Comparison of ENCODE assay signal across 8 cellular contexts in the genomic region with DNA sequence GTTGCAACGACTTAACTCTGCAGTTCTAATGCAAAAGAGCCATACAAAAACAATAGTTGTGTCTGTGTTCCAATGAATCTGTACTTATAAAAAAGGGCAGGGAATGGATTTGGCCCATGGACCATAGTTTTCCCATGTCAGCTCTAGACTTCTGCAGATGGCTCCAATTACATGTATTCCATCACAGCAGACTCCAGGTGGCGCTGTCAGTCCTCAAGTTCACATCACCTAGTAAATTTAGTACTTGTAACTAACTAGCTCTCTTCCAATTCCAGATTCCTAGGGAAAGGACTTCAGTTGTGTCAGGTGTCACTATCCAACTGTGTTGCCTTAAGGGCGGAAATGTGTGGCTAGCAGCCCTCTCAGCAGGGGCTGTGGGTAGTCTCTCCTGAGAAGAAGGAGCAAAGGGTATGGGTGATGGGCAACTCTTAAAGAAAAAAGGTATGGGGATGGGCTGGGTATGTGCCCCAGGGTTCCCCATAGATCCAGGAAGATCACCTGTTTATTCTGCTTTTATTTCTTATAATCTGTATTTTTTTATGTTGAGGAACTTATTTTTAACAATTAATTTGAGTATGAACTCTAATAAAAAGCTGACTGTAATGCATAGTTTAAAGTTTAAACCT. TPM values are rescaled to one million over a fixed set of nuclear protein-coding genes. Genes with fewer than 3 reads are reported as not detected.
A peak's percentile ranks its signal among the peaks of the same experiment; 100 is the strongest.
DNase-seq lines count a peak whose midpoint lies in the region; ATAC-seq and TF ChIP-seq lines count a peak whose summit lies in the region.

No MANE protein-coding gene starts in this region.

- peaks cover 4% of the 10 kb centered on the region for H3K4me1 ChIP-seq in endodermal cell (ENCODE audit: control insufficient read depth, insufficient read depth, low read length)

- no peak overlapping the region for H3K9ac ChIP-seq in endodermal cell (ENCODE audit: extremely low read depth, low read length, poor library complexity, severe bottlenecking)

- no peak overlapping the region for H3K27ac ChIP-seq in endodermal cell (ENCODE audit: low read depth, low read length)

- H3K4me3 Mint-ChIP-seq in endodermal cell, result no peak overlapping the region

- H3K36me3 ChIP-seq in endodermal cell (ENCODE audit: control insufficient read depth, insufficient read depth, low read length), result peaks cover 27% of the 10 kb centered on the region

- no peaks in the 10 kb centered on the region for H3K27me3 Mint-ChIP-seq in endodermal cell (ENCODE audit: insufficient read depth)

- ATAC-seq in GM18861 (IDR thresholded peaks at IDR 0.05; ENCODE audit: unreplicated experiment), result no peak

- H3K36me3 Mint-ChIP-seq in endodermal cell (ENCODE audit: low read depth), result peaks cover 27% of the 10 kb centered on the region

- H3K9me3 Mint-ChIP-seq in endodermal cell, result no peaks in the 10 kb centered on the region

- peak; percentile 90 for TF ChIP-seq CTCF in endodermal cell (conservative IDR thresholded peaks at IDR 0.05)

- DNase-seq in AG08396 (ENCODE audit: low spot score), result peak; percentile 57
- peak; percentile 28 for DNase-seq in GOT3 (lab: John Stamatoyannopoulos, UW)
- DNase-seq in NCI-H748 treated with DMSO at 0.1 percent for 48 hours (lab: John Stamatoyannopoulos, UW), result peak; percentile 13
- peak; percentile 32 to 62 for DNase-seq in activated CD8-positive, alpha-beta memory T cell treated with anti-CD3 and anti-CD28 coated beads for 1 hour (ENCODE audit: extremely low read depth in 1 of 2, low read depth in 1 of 2)
- DNase-seq in endodermal cell, result peak; percentile 93
- peak; percentile 76 for DNase-seq in myocyte (ENCODE audit: low read depth)
- DNase-seq in stimulated activated CD8-positive, alpha-beta memory T cell treated with anti-CD3 and anti-CD28 coated beads, Interleukin-4, amount 100 ng/mL, for 48 hours, result peak; percentile 83

- peaks cover 4% of the 10 kb centered on the region for H3K4me1 Mint-ChIP-seq in endodermal cell

- 0 to 13% methylated on average over 1 to 3 of the region's 3 CpGs for WGBS in endodermal cell (ENCODE audit: insufficient coverage in 1 of 2, insufficient read length in 1 of 2), 2 experiments

- H3K4me3 ChIP-seq in endodermal cell (ENCODE audit: low read length), result no peak overlapping the region

- no peaks in the 10 kb centered on the region for H3K9me3 ChIP-seq in endodermal cell (ENCODE audit: control insufficient read depth, low read length)

- no peaks in the 10 kb centered on the region for H3K27me3 ChIP-seq in endodermal cell (ENCODE audit: control insufficient read depth, insufficient read depth, low read length, poor library complexity, severe bottlenecking)

- no peak overlapping the region for H3K27ac Mint-ChIP-seq in endodermal cell

RNA-seq across cellular contexts. Expression of gene BBS4, which starts 36.2 kb away (rescaled TPM):
- total RNA-seq in endodermal cell (10 to 100 TPM; 36.4 to 41.7 TPM), myocyte (32.1 and 33.9 TPM in 2 replicates)
- 42.9 TPM for polyA plus RNA-seq in endodermal cell (2013, experiment 1 of 2)
- 40.5 TPM for polyA plus RNA-seq in endodermal cell (2013, experiment 2 of 2)
- 23.3 TPM for polyA plus RNA-seq in myocyte (2012)

RNA-seq across cellular contexts. Expression of gene HIGD2B, which starts 36.2 kb away (rescaled TPM):
- not detected for total RNA-seq in endodermal cell
- not detected for polyA plus RNA-seq in endodermal cell (2013, experiment 1 of 2)
- not detected for polyA plus RNA-seq in endodermal cell (2013, experiment 2 of 2)
- not detected in 2 replicates for total RNA-seq in myocyte
- not detected for polyA plus RNA-seq in myocyte (2012)

Comparison
In these comparisons a context has a peak if more than half of its experiments do, and no peak if none do; other contexts are left out.
1. DNase-seq: peak in every context shown above with its lines; median percentile 93 in endodermal cell; 83 in stimulated activated CD8-positive, alpha-beta memory T cell treated with anti-CD3 and anti-CD28 coated beads, Interleukin-4, amount 100 ng/mL, for 48 hours; 76 in myocyte; 57 in AG08396; 47 in activated CD8-positive, alpha-beta memory T cell treated with anti-CD3 and anti-CD28 coated beads for 1 hour; 28 in GOT3; 13 in NCI-H748 treated with DMSO at 0.1 percent for 48 hours.